1 cellular context compared by ENCODE assay signal in genomic region chr10:63264852-63265617, GRCh38.
TF ChIP-seq lines count a peak whose summit lies in the region.

No MANE protein-coding gene starts in this region.

TF ChIP-seq in HepG2, 621 proteins besides CTCF, POLR2A, EP300 and RAD21 (continued from another document):
- TF ChIP-seq RERE (CRISPR knock-in tag; IDR thresholded peaks at IDR 0.05; ENCODE audit: low read depth) (no peak), ZNF605 (CRISPR knock-in tag; IDR thresholded peaks at IDR 0.05) (no peak), ZFP82 (CRISPR knock-in tag; IDR thresholded peaks at IDR 0.05; ENCODE audit: borderline replicate concordance) (no peak), KLF12 (CRISPR knock-in tag; IDR thresholded peaks at IDR 0.05; ENCODE audit: borderline replicate concordance) (no peak), POLR2AphosphoS5 (IDR thresholded peaks at IDR 0.05; ENCODE audit: low read depth, low read length) (peak; percentile 50; the same call in 1 of the 2 replicates), ARNT2 (CRISPR knock-in tag; IDR thresholded peaks at IDR 0.05; ENCODE audit: low read depth) (no peak)
- TF ChIP-seq, protein P1, sequence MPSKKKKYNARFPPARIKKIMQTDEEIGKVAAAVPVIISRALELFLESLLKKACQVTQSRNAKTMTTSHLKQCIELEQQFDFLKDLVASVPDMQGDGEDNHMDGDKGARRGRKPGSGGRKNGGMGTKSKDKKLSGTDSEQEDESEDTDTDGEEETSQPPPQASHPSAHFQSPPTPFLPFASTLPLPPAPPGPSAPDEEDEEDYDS (CRISPR knock-in tag; IDR thresholded peaks at IDR 0.05), result peak; percentile 82
